Comparison of ENCODE assay signal across 1 cellular context in genomic region chr10:120942806-120943413, GRCh38.
TF ChIP-seq lines count a peak whose summit lies in the region.

No MANE protein-coding gene starts in this region.

TF ChIP-seq in HepG2, 621 proteins besides CTCF, POLR2A, EP300 and RAD21 (continued from another document and continues in another):
- peak in 1 of 2 experiments; percentile 63; a peak in 1 of 4 replicates for TF ChIP-seq HMGXB4 (CRISPR knock-in tag; IDR thresholded peaks at IDR 0.05; ENCODE audit: borderline replicate concordance in 1 of 2, low read depth in 1 of 2)
- TF ChIP-seq ZBTB1 (CRISPR knock-in tag; IDR thresholded peaks at IDR 0.05; ENCODE audit: borderline replicate concordance) = no peak
- TF ChIP-seq HOXA3 (CRISPR knock-in tag; IDR thresholded peaks at IDR 0.05) = 0 out of 2 replicates have a peak, but pooled peaks have one; percentile 19
- TF ChIP-seq ELF1 (CRISPR knock-in tag; IDR thresholded peaks at IDR 0.05) = peak; percentile 65; the same call in 1 of the 2 replicates
- no peak for TF ChIP-seq ZNF281 (CRISPR knock-in tag; IDR thresholded peaks at IDR 0.05; ENCODE audit: borderline replicate concordance)
- TF ChIP-seq CBX1 (IDR thresholded peaks at IDR 0.05; ENCODE audit: low read depth) = no peak
- no peak for TF ChIP-seq ARID5B (CRISPR knock-in tag; IDR thresholded peaks at IDR 0.05)
- no peak for TF ChIP-seq HIC2 (CRISPR knock-in tag; IDR thresholded peaks at IDR 0.05; ENCODE audit: low read depth)
- no peak for TF ChIP-seq ZNF207 (IDR thresholded peaks at IDR 0.05; ENCODE audit: borderline replicate concordance)
- TF ChIP-seq RBM39 (IDR thresholded peaks at IDR 0.05; ENCODE audit: low read depth, low read length, poor library complexity, severe bottlenecking) = peak; percentile 45
- TF ChIP-seq KDM2A (CRISPR knock-in tag; IDR thresholded peaks at IDR 0.05; ENCODE audit: borderline replicate concordance, low read depth) = peak; percentile 69; the same call in 1 of the 2 replicates
- TF ChIP-seq ZNF574 (CRISPR knock-in tag; IDR thresholded peaks at IDR 0.05) = 0 out of 2 replicates have a peak, but pooled peaks have one; percentile 21
- TF ChIP-seq DMAP1 (CRISPR knock-in tag; IDR thresholded peaks at IDR 0.05) = no peak
- no peak for TF ChIP-seq EED (CRISPR knock-in tag; IDR thresholded peaks at IDR 0.05)
- TF ChIP-seq SMAD3 (CRISPR knock-in tag; IDR thresholded peaks at IDR 0.05) = 0 out of 2 replicates have a peak, but pooled peaks have one; percentile 36
- TF ChIP-seq CEBPZ (IDR thresholded peaks at IDR 0.05; ENCODE audit: low read length) = no peak
- no peak for TF ChIP-seq LCORL (IDR thresholded peaks at IDR 0.05)
- 0 out of 2 replicates have a peak, but pooled peaks have one; percentile 15 for TF ChIP-seq LCORL (CRISPR knock-in tag; IDR thresholded peaks at IDR 0.05)
- TF ChIP-seq ZNF230 (CRISPR knock-in tag; IDR thresholded peaks at IDR 0.05) = no peak
- no peak for TF ChIP-seq CSRNP1 (CRISPR knock-in tag; IDR thresholded peaks at IDR 0.05)
- TF ChIP-seq HNF1B (CRISPR knock-in tag; IDR thresholded peaks at IDR 0.05) = 0 out of 2 replicates have a peak, but pooled peaks have one; percentile 31
- no peak for TF ChIP-seq ZFP62 (CRISPR knock-in tag; IDR thresholded peaks at IDR 0.05)
- no peak for TF ChIP-seq FOXA1 (IDR thresholded peaks at IDR 0.05)
- TF ChIP-seq FOXA1 (CRISPR knock-in tag; IDR thresholded peaks at IDR 0.05) = peak; percentile 67
- TF ChIP-seq FOXJ3 (CRISPR knock-in tag; IDR thresholded peaks at IDR 0.05; ENCODE audit: borderline replicate concordance) = no peak
- TF ChIP-seq FOXO1 (CRISPR knock-in tag; IDR thresholded peaks at IDR 0.05) = peak; percentile 26; the same call in 1 of the 2 replicates
- no peak for TF ChIP-seq ZNF282 (IDR thresholded peaks at IDR 0.05; ENCODE audit: partially characterized antibody)
- no peak for TF ChIP-seq TAF15 (IDR thresholded peaks at IDR 0.05; ENCODE audit: low read depth, low read length, poor library complexity, severe bottlenecking)
- 0 out of 2 replicates have a peak, but pooled peaks have one; percentile 16 for TF ChIP-seq RXRA (CRISPR knock-in tag; IDR thresholded peaks at IDR 0.05)
- peak; percentile 98 for TF ChIP-seq STAG1 (CRISPR knock-in tag; IDR thresholded peaks at IDR 0.05)
- TF ChIP-seq ZNF510 (CRISPR knock-in tag; IDR thresholded peaks at IDR 0.05; ENCODE audit: low read depth) = no peak
- peak; percentile 47 for TF ChIP-seq TEAD3 (CRISPR knock-in tag; optimal IDR thresholded peaks at IDR 0.05; ENCODE audit: borderline replicate concordance)
- no peak for TF ChIP-seq ZNF337 (CRISPR knock-in tag; IDR thresholded peaks at IDR 0.05; ENCODE audit: borderline replicate concordance, low read depth)
- no peak for TF ChIP-seq ZMAT5 (CRISPR knock-in tag; IDR thresholded peaks at IDR 0.05; ENCODE audit: borderline replicate concordance, low read depth)
- TF ChIP-seq ZBTB14 (CRISPR knock-in tag; IDR thresholded peaks at IDR 0.05) = no peak
- no peak for TF ChIP-seq JUN (CRISPR knock-in tag; IDR thresholded peaks at IDR 0.05)
- TF ChIP-seq ZSCAN25 (CRISPR knock-in tag; IDR thresholded peaks at IDR 0.05) = no peak
